9 cellular contexts compared by ENCODE assay signal in the genomic region with DNA sequence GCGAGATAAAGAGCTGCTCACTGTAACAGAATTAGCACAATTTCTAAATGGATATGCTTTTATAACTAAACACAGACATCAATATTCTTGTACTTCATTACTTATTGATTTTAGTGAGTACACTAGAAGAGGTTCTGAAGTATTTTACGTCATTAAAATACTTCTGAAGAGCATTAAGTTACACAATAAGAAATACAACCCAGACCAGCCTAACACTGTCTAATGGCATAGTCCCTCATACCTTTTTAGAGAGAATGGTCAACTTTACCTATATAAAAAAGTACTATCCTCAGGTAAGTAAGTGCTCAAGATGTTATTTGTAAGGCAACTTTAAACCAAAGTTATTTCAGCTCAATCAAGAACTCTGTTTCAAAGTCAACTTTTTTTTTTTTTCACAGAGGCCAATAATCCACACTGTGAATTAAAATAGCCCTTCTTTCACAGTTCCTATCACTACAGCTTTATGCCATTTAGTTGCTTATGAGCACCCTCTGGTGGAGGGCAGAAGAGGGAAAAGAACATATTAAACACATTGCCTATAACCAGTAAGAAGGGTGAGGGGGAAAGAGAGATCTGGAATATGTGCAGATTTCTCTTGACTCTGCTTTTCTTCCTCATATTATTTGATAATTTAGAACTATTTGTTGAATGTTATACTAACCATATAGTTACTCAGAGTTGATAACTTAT.
A peak's percentile ranks its signal among the peaks of the same experiment; 100 is the strongest.
DNase-seq lines count a peak whose midpoint lies in the region; ATAC-seq and TF ChIP-seq lines count a peak whose summit lies in the region.
"Had no signal": no experiment of that assay in that cellular context is flagged by ENCODE, and none has a peak within 500 bp of the region (broad histone marks: within the 10 kb centered on the region; RNA-seq: fewer than 3 reads in every experiment).

No MANE protein-coding gene starts in this region.

- CTCF ChIA-PET in activated naive CD4-positive, alpha-beta T cell treated with anti-CD3 and anti-CD28 coated beads, Interleukin-2, amount 10 ng/mL, durations not matched to agents 7 days and 5 days (lab: Charles Lee): interaction anchor here (0.6 to 1.9 kb wide), 5 partner anchors 11 to 235 kb away, joined by 3 to 4 read pairs (median 3); no protein-coding TSS in a partner anchor

- no peak for ATAC-seq in HG03025 (IDR thresholded peaks at IDR 0.05; ENCODE audit: low FRiP score, unreplicated experiment)

- no peaks in the 10 kb centered on the region for H3K9me3 Mint-ChIP-seq in activated naive CD4-positive, alpha-beta T cell treated with anti-CD3 and anti-CD28 coated beads, Interleukin-2, amount 10 ng/mL, durations not matched to agents 7 days and 5 days
- H3K9me3 Mint-ChIP-seq: activated naive CD4-positive, alpha-beta T cell treated with anti-CD3 and anti-CD28 coated beads, Interleukin-2, amount 50 U/mL, for 72 hours had no signal

- TF ChIP-seq CTCF in LNCAP (IDR thresholded peaks at IDR 0.05): peak; percentile 72

- H3K4me3 ChIP-seq in SJCRH30: no peak overlapping the region

- no peak overlapping the region for H3K27ac ChIP-seq in SJCRH30

- no peaks in the 10 kb centered on the region for H3K4me1 Mint-ChIP-seq in activated naive CD4-positive, alpha-beta T cell treated with anti-CD3 and anti-CD28 coated beads, Interleukin-2, amount 10 ng/mL, durations not matched to agents 7 days and 5 days

- H3K27ac Mint-ChIP-seq in activated naive CD4-positive, alpha-beta T cell treated with anti-CD3 and anti-CD28 coated beads, Interleukin-2, amount 10 ng/mL, durations not matched to agents 7 days and 5 days: no peak overlapping the region

- no peak overlapping the region for H3K4me3 Mint-ChIP-seq in activated naive CD4-positive, alpha-beta T cell treated with anti-CD3 and anti-CD28 coated beads, Interleukin-2, amount 10 ng/mL, durations not matched to agents 7 days and 5 days

- peaks cover 8% of the 10 kb centered on the region for H3K4me1 ChIP-seq in SJCRH30

- DNase-seq in activated naive CD4-positive, alpha-beta T cell treated with anti-CD3 and anti-CD28 coated beads, Interleukin-2, amount 10 ng/mL, durations not matched to agents 7 days and 5 days: peak; percentile 33
- DNase-seq in activated naive CD4-positive, alpha-beta T cell treated with anti-CD3 and anti-CD28 coated beads, Interleukin-2, amount 50 U/mL, for 16 hours: no peak
- peak; percentile 53 to 79 for DNase-seq in SJCRH30
- peak; percentile 50 for DNase-seq in foreskin melanocyte
- no peak for DNase-seq in midbrain (lab: John Stamatoyannopoulos, UW)
- DNase-seq in central memory CD4-positive, alpha-beta T cell: no peak

- no peaks in the 10 kb centered on the region for H3K36me3 ChIP-seq in SJCRH30

- H3K9me3 ChIP-seq in SJCRH30 (replicated peaks): no peaks in the 10 kb centered on the region

- no peaks in the 10 kb centered on the region for H3K27me3 Mint-ChIP-seq in activated naive CD4-positive, alpha-beta T cell treated with anti-CD3 and anti-CD28 coated beads, Interleukin-2, amount 10 ng/mL, durations not matched to agents 7 days and 5 days

- no peaks in the 10 kb centered on the region for H3K36me3 Mint-ChIP-seq in activated naive CD4-positive, alpha-beta T cell treated with anti-CD3 and anti-CD28 coated beads, Interleukin-2, amount 10 ng/mL, durations not matched to agents 7 days and 5 days

- no peaks in the 10 kb centered on the region for H3K27me3 ChIP-seq in SJCRH30

Comparison
In these comparisons a context has a peak if more than half of its experiments do, and no peak if none do; other contexts are left out.
1. DNase-seq: peak in activated naive CD4-positive, alpha-beta T cell treated with anti-CD3 and anti-CD28 coated beads, Interleukin-2, amount 10 ng/mL, durations not matched to agents 7 days and 5 days (single experiment), SJCRH30 (2 of 2) and foreskin melanocyte (single experiment); none in activated naive CD4-positive, alpha-beta T cell treated with anti-CD3 and anti-CD28 coated beads, Interleukin-2, amount 50 U/mL, for 16 hours (single experiment), midbrain (single experiment) and central memory CD4-positive, alpha-beta T cell (single experiment).